ENCODE assay signal across 8 cellular contexts in the genomic region with DNA sequence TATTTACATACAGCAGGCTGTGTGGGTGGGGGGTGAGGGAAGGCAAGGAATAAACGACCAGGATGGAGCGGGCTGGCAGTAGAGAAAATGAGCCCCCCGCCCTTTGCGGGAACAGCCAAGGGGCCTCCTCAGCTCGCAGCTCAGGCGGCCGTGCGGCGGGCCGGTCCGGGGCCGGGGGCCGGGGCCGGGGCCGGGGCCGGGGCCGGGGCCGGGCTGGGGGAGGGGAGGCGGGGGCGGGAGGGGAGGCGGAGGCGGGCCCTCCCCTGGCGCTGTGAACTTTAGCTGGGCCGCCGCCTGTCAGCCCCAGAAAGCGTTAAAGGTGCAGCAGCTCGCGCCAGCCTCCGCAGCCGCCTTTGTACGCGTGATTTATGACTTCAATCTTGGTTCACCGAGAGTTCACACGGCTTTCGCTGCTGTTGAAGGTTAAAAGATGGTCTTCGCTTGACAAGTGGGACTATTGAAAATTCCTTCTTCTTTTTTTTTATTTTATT. TPM values are rescaled to one million over a fixed set of nuclear protein-coding genes. Genes with fewer than 3 reads are reported as not detected.
DNase-seq lines count a peak whose midpoint lies in the region; ATAC-seq and TF ChIP-seq lines count a peak whose summit lies in the region.

No MANE protein-coding gene starts in this region.

- TF ChIP-seq CTCF in GM12875 (IDR thresholded peaks at IDR 0.05; ENCODE audit: borderline replicate concordance, insufficient read depth, low read depth, low read length), result no peak
- TF ChIP-seq CTCF in choroid plexus epithelial cell (conservative IDR thresholded peaks at IDR 0.05; ENCODE audit: low read depth, low read length), result no peak
- no peak for TF ChIP-seq CTCF in smooth muscle cell (IDR thresholded peaks at IDR 0.05; ENCODE audit: borderline replicate concordance, insufficient read depth, poor library complexity, severe bottlenecking)
- no peak for TF ChIP-seq CTCF in brain microvascular endothelial cell (IDR thresholded peaks at IDR 0.05; ENCODE audit: low read depth, low read length, missing control alignments)

- in situ Hi-C loops in brain microvascular endothelial cell (cut with HindIII; ENCODE audit: low pct_ligation_motif_present, low sequenced_read_pairs), result no loop called here

- H3K79me2 ChIP-seq in smooth muscle cell (ENCODE audit: low read depth), result no peaks in the 10 kb centered on the region

- H2AFZ ChIP-seq in smooth muscle cell (ENCODE audit: low read depth), result no peak overlapping the region

- H3K9ac ChIP-seq in smooth muscle cell (ENCODE audit: low read depth), result no peak overlapping the region

- peaks cover 0 to 13% of the 10 kb centered on the region in 2 donors for H3K27me3 Mint-ChIP-seq in T-cell

- H3F3A ChIP-seq in smooth muscle cell (ENCODE audit: low read depth), result no peaks in the 10 kb centered on the region

- peak overlapping the region; percentile 84 to 94 (median 86) for H3K4me3 Mint-ChIP-seq in T-cell

- H3K36me3 Mint-ChIP-seq in T-cell, result no peaks in the 10 kb centered on the region

- H3K27ac Mint-ChIP-seq in T-cell, result peak overlapping the region; percentile 93 to 96

- no peaks in the 10 kb centered on the region for H3K9me3 Mint-ChIP-seq in T-cell

- peak overlapping the region; percentile 48 for H3K4me2 ChIP-seq in smooth muscle cell

- ATAC-seq in T-cell (replicated peaks in 1 of 4) (peak; percentile 27 to 57 (median 44)), GM21515 (IDR thresholded peaks at IDR 0.05; ENCODE audit: unreplicated experiment) (no peak), HG03108 (IDR thresholded peaks at IDR 0.05; ENCODE audit: unreplicated experiment) (no peak)

- H3K4me1 Mint-ChIP-seq in T-cell, result peaks cover 25 to 42% (median 36%) of the 10 kb centered on the region in 3 donors

- H3K27ac ChIP-seq in smooth muscle cell (ENCODE audit: low read depth) (no peak overlapping the region), brain microvascular endothelial cell (no peak overlapping the region)

- no peaks in the 10 kb centered on the region for H3K9me3 ChIP-seq in smooth muscle cell (replicated peaks; ENCODE audit: low read depth)

- CTCF ChIA-PET in T-cell (lab: Charles Lee), result interaction anchor here in 1 of 2 donors (0.6 kb wide), 1 partner anchor 56 kb away, joined by 4 read pairs; no protein-coding TSS in a partner anchor

- peak overlapping the region; percentile 29 for H3K4me3 ChIP-seq in GM12875 (ENCODE audit: low read depth, low read length)
- no peak overlapping the region for H3K4me3 ChIP-seq in choroid plexus epithelial cell (ENCODE audit: low read depth, low read length)
- H3K4me3 ChIP-seq in smooth muscle cell, result no peak overlapping the region
- H3K4me3 ChIP-seq in brain microvascular endothelial cell (ENCODE audit: low read depth, low read length), result no peak overlapping the region

- H4K20me1 ChIP-seq in smooth muscle cell (ENCODE audit: low read depth), result no peaks in the 10 kb centered on the region

- H3K27me3 ChIP-seq in smooth muscle cell (ENCODE audit: low read depth), result peaks cover 97% of the 10 kb centered on the region
- peaks cover 15% of the 10 kb centered on the region for H3K27me3 ChIP-seq in brain microvascular endothelial cell (replicated peaks)

- no peaks in the 10 kb centered on the region for H3K4me1 ChIP-seq in smooth muscle cell (ENCODE audit: low read depth)

- POLR2A ChIA-PET in T-cell (lab: Charles Lee), result interaction anchor here (0.6 to 0.7 kb wide), 3 partner anchors 16 to 198 kb away, joined by 3 to 9 read pairs (median 6); a partner anchor contains a TSS

- DNase-seq in T-cell, result peak in 32 of 34 experiments; percentile 20 to 64 (median 52)
- DNase-seq in choroid plexus epithelial cell (ENCODE audit: low read depth), result peak; percentile 3
- DNase-seq in smooth muscle cell (lab: John Stamatoyannopoulos, UW; ENCODE audit: unreplicated experiment), result no peak
- DNase-seq in brain microvascular endothelial cell, result no peak
- no peak for DNase-seq in COR-L47 (lab: John Stamatoyannopoulos, UW)

- H3K36me3 ChIP-seq in smooth muscle cell (ENCODE audit: low read depth) (no peaks in the 10 kb centered on the region), brain microvascular endothelial cell (replicated peaks) (no peaks in the 10 kb centered on the region)

- WGBS in smooth muscle cell (ENCODE audit: low lambda C conversion rate), result 3% methylated on average over 17 of the region's 36 CpGs

RNA-seq across cellular contexts. Expression of a gene that starts 28.8 kb away (rescaled TPM):
- total RNA-seq in T-cell, result 1 to 10 TPM in 1 of 5 donors, under 1 TPM in 4; 0.36 to 1.4 (median 0.61) TPM
- total RNA-seq in smooth muscle cell, result 0.49 TPM in 2 replicates
- polyA plus RNA-seq in smooth muscle cell, result 1.2 and 1.9 TPM in 2 replicates

RNA-seq across cellular contexts. Expression of a gene that starts 49.6 kb away (rescaled TPM):
- not detected for total RNA-seq in T-cell
- 1.3 TPM in 1 of 2 replicates, not detected in the other for total RNA-seq in smooth muscle cell
- polyA plus RNA-seq in smooth muscle cell, result 0.54 TPM in 1 of 2 replicates, not detected in the other

RNA-seq across cellular contexts. Expression of a gene that starts 54.2 kb away (rescaled TPM):
- total RNA-seq in T-cell (not detected), smooth muscle cell (3.0 and 3.1 TPM in 2 replicates)
- 8.3 and 12.3 TPM in 2 replicates for polyA plus RNA-seq in smooth muscle cell

Comparison
In these comparisons a context has a peak if more than half of its experiments do, and no peak if none do; other contexts are left out.
1. ATAC-seq: peak in T-cell (4 of 4); none in GM21515 (single experiment) and HG03108 (single experiment).
2. DNase-seq: peak in T-cell (32 of 34) and choroid plexus epithelial cell (single experiment); none in smooth muscle cell (single experiment), brain microvascular endothelial cell (single experiment) and COR-L47 (single experiment).